Comparison of ENCODE assay signal across 10 cellular contexts in genomic region chr12:124423683-124424515, GRCh38.
DNase-seq lines count a peak whose midpoint lies in the region; ATAC-seq and TF ChIP-seq lines count a peak whose summit lies in the region.
"Had no signal": no experiment of that assay in that cellular context is flagged by ENCODE, and none has a peak within 500 bp of the region (broad histone marks: within the 10 kb centered on the region; RNA-seq: fewer than 3 reads in every experiment).

No MANE protein-coding gene starts in this region.

- H3K27me3 ChIP-seq in cardiac muscle cell (no peaks in the 10 kb centered on the region), esophagus muscularis mucosa (no peaks in the 10 kb centered on the region), parathyroid adenoma (ENCODE audit: control insufficient read depth, insufficient read depth, low read length) (no peaks in the 10 kb centered on the region)

- no peak overlapping the region for H3K9ac ChIP-seq in parathyroid adenoma

- peak overlapping the region; percentile 98 for H3K27ac ChIP-seq in cardiac muscle cell
- H3K27ac ChIP-seq in esophagus muscularis mucosa (replicated peaks in 1 of 4): peak overlapping the region; percentile 88 to 97 (median 93)
- peak overlapping the region; percentile 82 for H3K27ac ChIP-seq in parathyroid adenoma
- peak overlapping the region; percentile 89 for H3K27ac ChIP-seq in urinary bladder (ENCODE audit: low read depth)

- intact Hi-C loops in cardiac septum (cut with DNase I) (loop anchor here (2.0 to 5.0 kb wide), 5 partner anchors 33 to 143 kb away; partner anchors contain the start of gene NCOR2), esophagus muscularis mucosa (cut with DNase I) (loop anchor here (5.0 kb wide), 2 partner anchors 42 to 93 kb away; no protein-coding TSS in a partner anchor)

- TF ChIP-seq POLR2A in esophagus muscularis mucosa (IDR thresholded peaks at IDR 0.05; ENCODE audit: low read depth): no peak

- peaks cover 36% of the 10 kb centered on the region for H3K4me1 ChIP-seq in cardiac muscle cell (ENCODE audit: low read depth)
- peaks cover 69 to 85% (median 80%) of the 10 kb centered on the region in 4 donors for H3K4me1 ChIP-seq in esophagus muscularis mucosa
- no peaks in the 10 kb centered on the region for H3K4me1 ChIP-seq in parathyroid adenoma
- H3K4me1 ChIP-seq in urinary bladder (ENCODE audit: insufficient read depth): peaks cover 2% of the 10 kb centered on the region

- no peaks in the 10 kb centered on the region for H3K9me3 ChIP-seq in cardiac muscle cell (ENCODE audit: low read depth)
- H3K9me3 ChIP-seq in esophagus muscularis mucosa: no peaks in the 10 kb centered on the region
- H3K9me3 ChIP-seq in parathyroid adenoma (ENCODE audit: control insufficient read depth, low read length): no peaks in the 10 kb centered on the region

- H2AFZ ChIP-seq in parathyroid adenoma: no peak overlapping the region

- H3K79me2 ChIP-seq in parathyroid adenoma: peaks cover 11% of the 10 kb centered on the region

- no peak for TF ChIP-seq EP300 in esophagus muscularis mucosa (IDR thresholded peaks at IDR 0.05)

- TF ChIP-seq CTCF in cardiac muscle cell (IDR thresholded peaks at IDR 0.05; ENCODE audit: low read depth, low read length): no peak
- TF ChIP-seq CTCF in esophagus muscularis mucosa (IDR thresholded peaks at IDR 0.05): no peak
- TF ChIP-seq CTCF in parathyroid adenoma (IDR thresholded peaks at IDR 0.05): no peak

- H3K4me3 ChIP-seq in cardiac muscle cell (no peak overlapping the region), esophagus muscularis mucosa (peak overlapping the region in 3 of 4 donors; percentile 28 to 53 (median 32)), parathyroid adenoma (ENCODE audit: low read depth, low read length) (no peak overlapping the region), urinary bladder (ENCODE audit: low read depth, low read length) (no peak overlapping the region)

- ATAC-seq in HG02884 (IDR thresholded peaks at IDR 0.05; ENCODE audit: unreplicated experiment): no peak
- ATAC-seq: activated CD8-positive, alpha-beta T cell treated with anti-CD3 and anti-CD28 coated beads, Interleukin-2, amount 10 ng/mL, durations not matched to agents 7 days and 5 days had no signal

- H3K4me2 ChIP-seq in parathyroid adenoma (ENCODE audit: low read length): no peak overlapping the region

- 73% methylated on average over 25 of the region's 27 CpGs for WGBS in esophagus muscularis mucosa
- WGBS in urinary bladder: 78% methylated on average over 27 of the region's 27 CpGs

- H3K36me3 ChIP-seq in cardiac muscle cell (peaks cover 19% of the 10 kb centered on the region), esophagus muscularis mucosa (peaks cover 7 to 59% (median 42%) of the 10 kb centered on the region in 4 donors), parathyroid adenoma (ENCODE audit: control insufficient read depth, insufficient read depth, low read length) (no peaks in the 10 kb centered on the region), urinary bladder (ENCODE audit: insufficient read depth) (peaks cover 1% of the 10 kb centered on the region)

- DNase-seq in cardiac muscle cell (ENCODE audit: low read depth in 1 of 2, low spot score in 1 of 2) (no peak), cardiac septum (ENCODE audit: low spot score) (no peak), esophagus muscularis mucosa (ENCODE audit: extremely low spot score) (no peak), HUDEP-2 (lab: John Stamatoyannopoulos, UW; ENCODE audit: unreplicated experiment in 76 of 76) (no peak)
- no peak for DNase-seq in activated CD4-positive, alpha-beta T cell treated with anti-CD3 and anti-CD28 coated beads, Interleukin-2, amount 50 U/mL, for 48 hours
- DNase-seq: activated CD8-positive, alpha-beta T cell treated with anti-CD3 and anti-CD28 coated beads, Interleukin-2, amount 10 ng/mL, durations not matched to agents 7 days and 5 days; NCI-H187 had no signal

Comparison
In these comparisons a context has a peak if more than half of its experiments do, and no peak if none do; other contexts are left out.
1. H3K4me3 ChIP-seq: peak in esophagus muscularis mucosa (3 of 4); none in cardiac muscle cell (single experiment), parathyroid adenoma (single experiment) and urinary bladder (single experiment).
2. Peak in every context shown above with its lines, with median percentiles within 50 percentile points of each other: H3K27ac ChIP-seq.